In genomic region chr7:28112883-28113540, GRCh38 we compare ENCODE assay signal across 12 cellular contexts.
DNase-seq lines count a peak whose midpoint lies in the region; ATAC-seq and TF ChIP-seq lines count a peak whose summit lies in the region.
"Had no signal": no experiment of that assay in that cellular context is flagged by ENCODE, and none has a peak within 500 bp of the region (broad histone marks: within the 10 kb centered on the region; RNA-seq: fewer than 3 reads in every experiment).

No MANE protein-coding gene starts in this region.

- no peak overlapping the region for H2BK12ac ChIP-seq in neuronal stem cell (ENCODE audit: low read length)

- ATAC-seq in left lobe of liver = peak; percentile 49
- ATAC-seq in HG02840 (IDR thresholded peaks at IDR 0.05; ENCODE audit: low FRiP score, unreplicated experiment) = no peak

- no peaks in the 10 kb centered on the region for H3K36me3 ChIP-seq in adrenal gland (replicated peaks in 1 of 2)
- no peaks in the 10 kb centered on the region for H3K36me3 ChIP-seq in testis (ENCODE audit: low read depth, missing control alignments)
- no peaks in the 10 kb centered on the region for H3K36me3 ChIP-seq in neuronal stem cell (replicated peaks in 1 of 2; ENCODE audit: control insufficient read depth in 2 of 2, insufficient read depth in 2 of 2, low read length in 2 of 2)

- TF ChIP-seq POLR2A in adrenal gland (IDR thresholded peaks at IDR 0.05) = no peak
- no peak for TF ChIP-seq POLR2A in testis (IDR thresholded peaks at IDR 0.05)

- no peak overlapping the region for H2AFZ ChIP-seq in neuronal stem cell (ENCODE audit: low read length)

- H4K91ac ChIP-seq in neuronal stem cell (ENCODE audit: low read depth, low read length, poor library complexity) = no peak overlapping the region

- no peak overlapping the region for H2BK5ac ChIP-seq in neuronal stem cell (ENCODE audit: low read length)

- H3K27me3 ChIP-seq in adrenal gland = no peaks in the 10 kb centered on the region
- no peaks in the 10 kb centered on the region for H3K27me3 ChIP-seq in testis
- H3K27me3 ChIP-seq in neuronal stem cell (ENCODE audit: control insufficient read depth in 3 of 3, insufficient read depth in 3 of 3, low read depth in 1 of 3, low read length in 3 of 3) = peaks cover 0 to 7% (median 0%) of the 10 kb centered on the region in 3 experiments
- H3K27me3 ChIP-seq: dorsolateral prefrontal cortex had no signal

- peak; percentile 13 for DNase-seq in NCI-H2171 (lab: John Stamatoyannopoulos, UW)
- peak in 6 of 7 donors; percentile 44 to 85 (median 59) for DNase-seq in adrenal gland
- DNase-seq in left lobe of liver (ENCODE audit: low spot score) = no peak
- DNase-seq in testis = peak; percentile 64
- DNase-seq in iPS-NIHi7 (ENCODE audit: extremely low spot score) = no peak
- no peak for DNase-seq in neuronal stem cell (ENCODE audit: low spot score)
- DNase-seq: dorsolateral prefrontal cortex, HCEC 1CT, islet precursor cell, NCI-H1417, SHP77 treated with DMSO at 0.1 percent for 48 hours had no signal

- no peak overlapping the region for H3K4me3 ChIP-seq in adrenal gland
- H3K4me3 ChIP-seq in testis = no peak overlapping the region
- no peak overlapping the region for H3K4me3 ChIP-seq in neuronal stem cell (ENCODE audit: low read length in 2 of 2)
- H3K4me3 ChIP-seq: dorsolateral prefrontal cortex had no signal

- no peak overlapping the region for H3K9ac ChIP-seq in neuronal stem cell (ENCODE audit: low read depth, low read length, poor library complexity)

- no peaks in the 10 kb centered on the region for H3K79me1 ChIP-seq in neuronal stem cell (ENCODE audit: low read depth, low read length)

- TF ChIP-seq CTCF in adrenal gland (IDR thresholded peaks at IDR 0.05) (no peak), testis (IDR thresholded peaks at IDR 0.05) (no peak)

- H3K18ac ChIP-seq in neuronal stem cell (ENCODE audit: low read length) = no peak overlapping the region

- H2BK15ac ChIP-seq in neuronal stem cell (ENCODE audit: low read length) = no peak overlapping the region

- H3K4me1 ChIP-seq in adrenal gland (replicated peaks in 1 of 2) (peaks cover 8 to 34% of the 10 kb centered on the region in 2 donors), testis (peaks cover 43% of the 10 kb centered on the region), neuronal stem cell (ENCODE audit: control insufficient read depth in 2 of 2, insufficient read depth in 1 of 2, low read depth in 1 of 2, low read length in 2 of 2) (no peaks in the 10 kb centered on the region)

- H3K4ac ChIP-seq in neuronal stem cell (ENCODE audit: low read length) = no peak overlapping the region

- H3K4me2 ChIP-seq in neuronal stem cell (ENCODE audit: insufficient read depth, low read length, poor library complexity, severe bottlenecking) = no peak overlapping the region

- no peak overlapping the region for H3K23ac ChIP-seq in neuronal stem cell (ENCODE audit: low read depth, low read length, poor library complexity)

- H2AK5ac ChIP-seq in neuronal stem cell (ENCODE audit: low read depth, low read length) = no peak overlapping the region

- no peak overlapping the region for H3K14ac ChIP-seq in neuronal stem cell (ENCODE audit: low read length)

- H3K27ac ChIP-seq in adrenal gland = peak overlapping the region in 2 of 5 donors; percentile 50 to 71
- H3K27ac ChIP-seq in testis = peak overlapping the region; percentile 73 to 74
- H3K27ac ChIP-seq in neuronal stem cell (replicated peaks; ENCODE audit: low read length) = no peak overlapping the region

- H3K9me3 ChIP-seq in adrenal gland (replicated peaks in 1 of 3) = no peaks in the 10 kb centered on the region
- H3K9me3 ChIP-seq in testis = no peaks in the 10 kb centered on the region
- no peaks in the 10 kb centered on the region for H3K9me3 ChIP-seq in neuronal stem cell (replicated peaks in 1 of 2; ENCODE audit: control insufficient read depth in 2 of 2, insufficient read depth in 1 of 2, low read depth in 1 of 2, low read length in 2 of 2)

- 64 to 77% (median 71%) methylated on average over 12 to 14 of the region's 14 CpGs for WGBS in adrenal gland, 4 donors
- 52 to 64% methylated on average over 13 to 14 of the region's 14 CpGs for WGBS in testis, 2 donors
- no CpG with 5 or more reads among the region's 14 CpGs for WGBS in neuronal stem cell (ENCODE audit: extremely low coverage in 2 of 2, insufficient read length in 2 of 2, insufficient replicate concordance in 1 of 2), 2 donors

- intact Hi-C loops in adrenal gland (cut with DNase I) = no loop called here
- intact Hi-C loops in testis (cut with DNase I; ENCODE audit: low total_unique reads) = no loop called here

- no peak overlapping the region for H4K8ac ChIP-seq in neuronal stem cell (ENCODE audit: low read depth, low read length)

- no peak overlapping the region for H2BK120ac ChIP-seq in neuronal stem cell (ENCODE audit: low read depth, low read length)

Comparison
In these comparisons a context has a peak if more than half of its experiments do, and no peak if none do; other contexts are left out.
1. DNase-seq: peak in NCI-H2171 (single experiment), adrenal gland (6 of 7) and testis (single experiment); none in left lobe of liver (single experiment), iPS-NIHi7 (single experiment) and neuronal stem cell (single experiment).